In genomic region chr12:3574986-3575385, GRCh38 we compare ENCODE assay signal across 31 cellular contexts.
"Had no signal": no experiment of that assay in that cellular context is flagged by ENCODE, and none has a peak within 500 bp of the region (broad histone marks: within the 10 kb centered on the region; RNA-seq: fewer than 3 reads in every experiment).

No MANE protein-coding gene starts in this region.

- H3K27me3 ChIP-seq: dorsolateral prefrontal cortex, gastrocnemius medialis had no signal

- H3K4me3 ChIP-seq: coronary artery, dorsolateral prefrontal cortex, esophagus muscularis mucosa, gastrocnemius medialis, heart right ventricle had no signal

- H3K4me3 Mint-ChIP-seq: activated B cell treated with CpG ODN at 0.5 μM for 24 hours; activated CD8-positive, alpha-beta T cell treated with anti-CD3 and anti-CD28 coated beads for 36 hours; activated naive CD8-positive, alpha-beta T cell; activated T-cell treated with anti-CD3 and anti-CD28 coated beads, Interleukin-2, amount 50 U/mL, for 4 hours; activated T-helper 17 cell treated with anti-CD3 and anti-CD28 coated beads, Interleukin-2, amount 50 U/mL, for 72 hours; central memory CD8-positive, alpha-beta T cell; dendritic cell treated with granulocyte-macrophage colony-stimulating factor and Interleukin-4, amounts not matched to agents 40 ng/mL and 50 ng/mL, for 4 days; effector memory CD8-positive, alpha-beta T cell; T-helper 17 cell; T-helper 2 cell treated with Interferon-gamma antibody and Interleukin-4, amounts not matched to agents 5 μg/mL and 100 μg/mL, for 36 hours had no signal

- H3K27ac ChIP-seq: brain microvascular endothelial cell, coronary artery, esophagus muscularis mucosa, foreskin keratinocyte, gastrocnemius medialis, heart right ventricle, WERI-Rb-1 had no signal

- H3K9me3 Mint-ChIP-seq: activated B cell treated with CpG ODN at 0.5 μM for 24 hours; activated CD8-positive, alpha-beta T cell treated with anti-CD3 and anti-CD28 coated beads for 36 hours; activated T-cell treated with anti-CD3 and anti-CD28 coated beads, Interleukin-2, amount 50 U/mL, for 4 hours; activated T-helper 17 cell treated with anti-CD3 and anti-CD28 coated beads, Interleukin-2, amount 50 U/mL, for 72 hours; central memory CD8-positive, alpha-beta T cell; dendritic cell treated with granulocyte-macrophage colony-stimulating factor and Interleukin-4, amounts not matched to agents 40 ng/mL and 50 ng/mL, for 4 days; effector memory CD8-positive, alpha-beta T cell; T-helper 2 cell treated with Interferon-gamma antibody and Interleukin-4, amounts not matched to agents 5 μg/mL and 100 μg/mL, for 36 hours had no signal

- H3K9me3 ChIP-seq: esophagus muscularis mucosa, gastrocnemius medialis, heart right ventricle had no signal

- H3K27ac Mint-ChIP-seq: activated B cell treated with CpG ODN at 0.5 μM for 24 hours; activated CD8-positive, alpha-beta T cell treated with anti-CD3 and anti-CD28 coated beads for 36 hours; activated naive CD8-positive, alpha-beta T cell; activated T-helper 17 cell treated with anti-CD3 and anti-CD28 coated beads, Interleukin-2, amount 50 U/mL, for 72 hours; dendritic cell treated with granulocyte-macrophage colony-stimulating factor and Interleukin-4, amounts not matched to agents 40 ng/mL and 50 ng/mL, for 4 days; effector memory CD8-positive, alpha-beta T cell; T-helper 17 cell; T-helper 2 cell treated with Interferon-gamma antibody and Interleukin-4, amounts not matched to agents 5 μg/mL and 100 μg/mL, for 36 hours had no signal

- H3K4me1 ChIP-seq: esophagus muscularis mucosa, foreskin keratinocyte, gastrocnemius medialis had no signal

- H3K36me3 Mint-ChIP-seq: activated naive CD8-positive, alpha-beta T cell had no signal

- DNase-seq: activated B cell treated with CpG ODN at 0.5 μM for 24 hours; activated CD4-positive, alpha-beta T cell treated with anti-CD3 and anti-CD28 coated beads for 48 hours; activated CD4-positive, alpha-beta T cell treated with anti-CD3 and anti-CD28 coated beads, Interleukin-2, amount 50 U/mL, for 1 hour; activated CD4-positive, alpha-beta T cell treated with anti-CD3 and anti-CD28 coated beads, Interleukin-2, amount 50 U/mL, for 48 hours; activated CD8-positive, alpha-beta memory T cell treated with anti-CD3 and anti-CD28 coated beads for 24 hours; activated CD8-positive, alpha-beta T cell treated with anti-CD3 and anti-CD28 coated beads for 36 hours; activated effector memory CD4-positive, alpha-beta T cell treated with Interleukin-2 at 50 U/mL for 16 hours; activated gamma-delta T cell treated with Interleukin-2 at 50 U/mL for 16 hours; activated naive CD4-positive, alpha-beta T cell treated with anti-CD3 and anti-CD28 coated beads, Interleukin-2, amount 50 U/mL, for 16 hours; activated naive CD4-positive, alpha-beta T cell treated with Interleukin-2 at 50 U/mL for 16 hours; activated T-cell treated with anti-CD3 and anti-CD28 coated beads, Interleukin-2, amount 50 U/mL, for 4 hours; amniotic stem cell; anterior cingulate cortex; brain microvascular endothelial cell; dorsolateral prefrontal cortex; effector CD4-positive, alpha-beta T cell; effector memory CD8-positive, alpha-beta T cell; erythroblast; foreskin keratinocyte; gastrocnemius medialis; heart right ventricle; T-helper 17 cell; T1000; WERI-Rb-1 had no signal

- H3K36me3 ChIP-seq: brain microvascular endothelial cell, esophagus muscularis mucosa, gastrocnemius medialis, heart right ventricle, WERI-Rb-1 had no signal

- H3K4me1 Mint-ChIP-seq: activated B cell treated with CpG ODN at 0.5 μM for 24 hours; activated T-helper 17 cell treated with anti-CD3 and anti-CD28 coated beads, Interleukin-2, amount 50 U/mL, for 72 hours; central memory CD8-positive, alpha-beta T cell had no signal
